Comparison of ENCODE assay signal across 12 cellular contexts in genomic region chrX:22950278-22951266, GRCh38. TPM values are rescaled to one million over a fixed set of nuclear protein-coding genes. Genes with fewer than 3 reads are reported as not detected.
DNase-seq lines count a peak whose midpoint lies in the region; ATAC-seq lines count a peak whose summit lies in the region.
"Had no signal": no experiment of that assay in that cellular context is flagged by ENCODE, and none has a peak within 500 bp of the region (broad histone marks: within the 10 kb centered on the region; RNA-seq: fewer than 3 reads in every experiment).

No MANE protein-coding gene starts in this region.

- no peaks in the 10 kb centered on the region for H3K27me3 ChIP-seq in SJCRH30

- H3K4me1 ChIP-seq in SJCRH30: 0 out of 2 replicates have a peak, but pooled peaks cover 4% of the 10 kb centered on the region
- H3K4me1 ChIP-seq: parathyroid adenoma had no signal

- H3K4me3 ChIP-seq in SJCRH30: no peak overlapping the region

- peak overlapping the region; percentile 42 for H3K27ac ChIP-seq in SJCRH30
- H3K27ac ChIP-seq: parathyroid adenoma had no signal

- ATAC-seq in GM19351 (IDR thresholded peaks at IDR 0.05; ENCODE audit: unreplicated experiment) (peak; percentile 48), HG02938 (IDR thresholded peaks at IDR 0.05; ENCODE audit: unreplicated experiment) (no peak), GM19452 (IDR thresholded peaks at IDR 0.05; ENCODE audit: unreplicated experiment) (no peak)

- DNase-seq in SJCRH30 (peak; percentile 15 to 25), fibroblast of gingiva (ENCODE audit: low read depth) (peak; percentile 79), smooth muscle cell of the brain vasculature (ENCODE audit: low read depth, low spot score) (peak; percentile 47), NCI-H748 treated with DMSO at 0.1 percent for 48 hours (lab: John Stamatoyannopoulos, UW) (no peak), DMS114 treated with DMSO at 0.1 percent for 48 hours (lab: John Stamatoyannopoulos, UW; ENCODE audit: unreplicated experiment) (no peak)
- DNase-seq: activated naive CD4-positive, alpha-beta T cell treated with anti-CD3 and anti-CD28 coated beads for 36 hours; NCI-H1105 treated with DMSO at 0.1 percent for 48 hours had no signal

- no peaks in the 10 kb centered on the region for H3K36me3 ChIP-seq in SJCRH30

- H3K9me3 ChIP-seq in SJCRH30 (replicated peaks): no peaks in the 10 kb centered on the region

RNA-seq across cellular contexts. Expression of gene DDX53, which starts 49.2 kb away (rescaled TPM):
- 0.06 TPM in 1 of 2 replicates, not detected in the other for total RNA-seq in SJCRH30 (2014; rRNA removed; shearing (Covaris generic))
- total RNA-seq: activated naive CD4-positive, alpha-beta T cell treated with anti-CD3 and anti-CD28 coated beads for 36 hours; T-helper 2 cell treated with Interferon-gamma antibody and Interleukin-4, amounts not matched to agents 100 ng/mL and 5 ng/mL, for 36 hours had no signal

Comparison
In these comparisons a context has a peak if more than half of its experiments do, and no peak if none do; other contexts are left out.
1. DNase-seq: peak in SJCRH30 (2 of 2), fibroblast of gingiva (single experiment) and smooth muscle cell of the brain vasculature (single experiment); none in NCI-H748 treated with DMSO at 0.1 percent for 48 hours (single experiment) and DMS114 treated with DMSO at 0.1 percent for 48 hours (single experiment).